ENCODE assay signal across 1 cellular context in the genomic region with DNA sequence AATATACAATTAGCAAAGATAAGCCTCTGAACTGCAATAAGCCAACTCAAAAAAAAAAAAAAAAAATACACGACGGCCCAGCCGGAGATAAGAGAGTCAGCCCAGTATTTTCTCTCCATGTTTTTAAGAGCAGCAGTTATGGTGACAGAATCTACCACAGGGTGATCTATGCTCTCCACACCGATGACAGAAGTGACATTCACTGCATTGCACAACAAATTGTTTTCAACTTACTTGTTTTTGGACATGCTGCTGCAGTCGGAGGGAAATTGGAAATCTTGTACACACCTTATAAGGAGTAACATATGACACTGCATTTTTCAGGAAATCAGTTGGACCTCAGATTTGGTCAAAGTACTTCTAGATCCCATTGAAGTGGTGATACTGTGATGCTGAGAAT.
TF ChIP-seq lines count a peak whose summit lies in the region.

No MANE protein-coding gene starts in this region.

TF ChIP-seq in HepG2, 621 proteins besides CTCF, POLR2A, EP300 and RAD21 (continued from another document and continues in another):
- TF ChIP-seq, protein P1, sequence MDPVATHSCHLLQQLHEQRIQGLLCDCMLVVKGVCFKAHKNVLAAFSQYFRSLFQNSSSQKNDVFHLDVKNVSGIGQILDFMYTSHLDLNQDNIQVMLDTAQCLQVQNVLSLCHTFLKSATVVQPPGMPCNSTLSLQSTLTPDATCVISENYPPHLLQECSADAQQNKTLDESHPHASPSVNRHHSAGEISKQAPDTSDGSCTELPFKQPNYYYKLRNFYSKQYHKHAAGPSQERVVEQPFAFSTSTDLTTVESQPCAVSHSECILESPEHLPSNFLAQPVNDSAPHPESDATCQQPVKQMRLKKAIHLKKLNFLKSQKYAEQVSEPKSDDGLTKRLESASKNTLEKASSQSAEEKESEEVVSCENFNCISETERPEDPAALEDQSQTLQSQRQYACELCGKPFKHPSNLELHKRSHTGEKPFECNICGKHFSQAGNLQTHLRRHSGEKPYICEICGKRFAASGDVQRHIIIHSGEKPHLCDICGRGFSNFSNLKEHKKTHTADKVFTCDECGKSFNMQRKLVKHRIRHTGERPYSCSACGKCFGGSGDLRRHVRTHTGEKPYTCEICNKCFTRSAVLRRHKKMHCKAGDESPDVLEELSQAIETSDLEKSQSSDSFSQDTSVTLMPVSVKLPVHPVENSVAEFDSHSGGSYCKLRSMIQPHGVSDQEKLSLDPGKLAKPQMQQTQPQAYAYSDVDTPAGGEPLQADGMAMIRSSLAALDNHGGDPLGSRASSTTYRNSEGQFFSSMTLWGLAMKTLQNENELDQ (CRISPR knock-in tag; IDR thresholded peaks at IDR 0.05; ENCODE audit: borderline replicate concordance) = no peak
- no peak for TF ChIP-seq ZC3H13 (CRISPR knock-in tag; IDR thresholded peaks at IDR 0.05)
- TF ChIP-seq ZNF260 (CRISPR knock-in tag; IDR thresholded peaks at IDR 0.05; ENCODE audit: borderline replicate concordance, low read depth) = no peak
- TF ChIP-seq, protein P2, sequence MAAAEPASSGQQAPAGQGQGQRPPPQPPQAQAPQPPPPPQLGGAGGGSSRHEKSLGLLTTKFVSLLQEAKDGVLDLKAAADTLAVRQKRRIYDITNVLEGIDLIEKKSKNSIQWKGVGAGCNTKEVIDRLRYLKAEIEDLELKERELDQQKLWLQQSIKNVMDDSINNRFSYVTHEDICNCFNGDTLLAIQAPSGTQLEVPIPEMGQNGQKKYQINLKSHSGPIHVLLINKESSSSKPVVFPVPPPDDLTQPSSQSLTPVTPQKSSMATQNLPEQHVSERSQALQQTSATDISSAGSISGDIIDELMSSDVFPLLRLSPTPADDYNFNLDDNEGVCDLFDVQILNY (CRISPR knock-in tag; conservative IDR thresholded peaks at IDR 0.05) = no peak
- TF ChIP-seq MIXL1 (CRISPR knock-in tag; IDR thresholded peaks at IDR 0.05) = no peak; the same call in 1 of the 2 replicates
- TF ChIP-seq ZKSCAN5 (CRISPR knock-in tag; IDR thresholded peaks at IDR 0.05) = no peak
- TF ChIP-seq ATF7 (IDR thresholded peaks at IDR 0.05) = no peak
- TF ChIP-seq ATF7 (CRISPR knock-in tag; IDR thresholded peaks at IDR 0.05) = no peak
- TF ChIP-seq, protein P3, sequence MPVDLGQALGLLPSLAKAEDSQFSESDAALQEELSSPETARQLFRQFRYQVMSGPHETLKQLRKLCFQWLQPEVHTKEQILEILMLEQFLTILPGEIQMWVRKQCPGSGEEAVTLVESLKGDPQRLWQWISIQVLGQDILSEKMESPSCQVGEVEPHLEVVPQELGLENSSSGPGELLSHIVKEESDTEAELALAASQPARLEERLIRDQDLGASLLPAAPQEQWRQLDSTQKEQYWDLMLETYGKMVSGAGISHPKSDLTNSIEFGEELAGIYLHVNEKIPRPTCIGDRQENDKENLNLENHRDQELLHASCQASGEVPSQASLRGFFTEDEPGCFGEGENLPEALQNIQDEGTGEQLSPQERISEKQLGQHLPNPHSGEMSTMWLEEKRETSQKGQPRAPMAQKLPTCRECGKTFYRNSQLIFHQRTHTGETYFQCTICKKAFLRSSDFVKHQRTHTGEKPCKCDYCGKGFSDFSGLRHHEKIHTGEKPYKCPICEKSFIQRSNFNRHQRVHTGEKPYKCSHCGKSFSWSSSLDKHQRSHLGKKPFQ (CRISPR knock-in tag; IDR thresholded peaks at IDR 0.05; ENCODE audit: insufficient replicate concordance) = peak; percentile 58
- TF ChIP-seq TCF7L2 (IDR thresholded peaks at IDR 0.05; ENCODE audit: low read depth, low read length) = no peak
- TF ChIP-seq, protein P4, sequence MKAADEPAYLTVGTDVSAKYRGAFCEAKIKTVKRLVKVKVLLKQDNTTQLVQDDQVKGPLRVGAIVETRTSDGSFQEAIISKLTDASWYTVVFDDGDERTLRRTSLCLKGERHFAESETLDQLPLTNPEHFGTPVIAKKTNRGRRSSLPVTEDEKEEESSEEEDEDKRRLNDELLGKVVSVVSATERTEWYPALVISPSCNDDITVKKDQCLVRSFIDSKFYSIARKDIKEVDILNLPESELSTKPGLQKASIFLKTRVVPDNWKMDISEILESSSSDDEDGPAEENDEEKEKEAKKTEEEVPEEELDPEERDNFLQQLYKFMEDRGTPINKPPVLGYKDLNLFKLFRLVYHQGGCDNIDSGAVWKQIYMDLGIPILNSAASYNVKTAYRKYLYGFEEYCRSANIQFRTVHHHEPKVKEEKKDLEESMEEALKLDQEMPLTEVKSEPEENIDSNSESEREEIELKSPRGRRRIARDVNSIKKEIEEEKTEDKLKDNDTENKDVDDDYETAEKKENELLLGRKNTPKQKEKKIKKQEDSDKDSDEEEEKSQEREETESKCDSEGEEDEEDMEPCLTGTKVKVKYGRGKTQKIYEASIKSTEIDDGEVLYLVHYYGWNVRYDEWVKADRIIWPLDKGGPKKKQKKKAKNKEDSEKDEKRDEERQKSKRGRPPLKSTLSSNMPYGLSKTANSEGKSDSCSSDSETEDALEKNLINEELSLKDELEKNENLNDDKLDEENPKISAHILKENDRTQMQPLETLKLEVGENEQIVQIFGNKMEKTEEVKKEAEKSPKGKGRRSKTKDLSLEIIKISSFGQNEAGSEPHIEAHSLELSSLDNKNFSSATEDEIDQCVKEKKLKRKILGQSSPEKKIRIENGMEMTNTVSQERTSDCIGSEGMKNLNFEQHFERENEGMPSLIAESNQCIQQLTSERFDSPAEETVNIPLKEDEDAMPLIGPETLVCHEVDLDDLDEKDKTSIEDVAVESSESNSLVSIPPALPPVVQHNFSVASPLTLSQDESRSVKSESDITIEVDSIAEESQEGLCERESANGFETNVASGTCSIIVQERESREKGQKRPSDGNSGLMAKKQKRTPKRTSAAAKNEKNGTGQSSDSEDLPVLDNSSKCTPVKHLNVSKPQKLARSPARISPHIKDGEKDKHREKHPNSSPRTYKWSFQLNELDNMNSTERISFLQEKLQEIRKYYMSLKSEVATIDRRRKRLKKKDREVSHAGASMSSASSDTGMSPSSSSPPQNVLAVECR (CRISPR knock-in tag; IDR thresholded peaks at IDR 0.05; ENCODE audit: borderline replicate concordance) = peak; percentile 59; the same call in 1 of the 2 replicates
- TF ChIP-seq, protein P5, sequence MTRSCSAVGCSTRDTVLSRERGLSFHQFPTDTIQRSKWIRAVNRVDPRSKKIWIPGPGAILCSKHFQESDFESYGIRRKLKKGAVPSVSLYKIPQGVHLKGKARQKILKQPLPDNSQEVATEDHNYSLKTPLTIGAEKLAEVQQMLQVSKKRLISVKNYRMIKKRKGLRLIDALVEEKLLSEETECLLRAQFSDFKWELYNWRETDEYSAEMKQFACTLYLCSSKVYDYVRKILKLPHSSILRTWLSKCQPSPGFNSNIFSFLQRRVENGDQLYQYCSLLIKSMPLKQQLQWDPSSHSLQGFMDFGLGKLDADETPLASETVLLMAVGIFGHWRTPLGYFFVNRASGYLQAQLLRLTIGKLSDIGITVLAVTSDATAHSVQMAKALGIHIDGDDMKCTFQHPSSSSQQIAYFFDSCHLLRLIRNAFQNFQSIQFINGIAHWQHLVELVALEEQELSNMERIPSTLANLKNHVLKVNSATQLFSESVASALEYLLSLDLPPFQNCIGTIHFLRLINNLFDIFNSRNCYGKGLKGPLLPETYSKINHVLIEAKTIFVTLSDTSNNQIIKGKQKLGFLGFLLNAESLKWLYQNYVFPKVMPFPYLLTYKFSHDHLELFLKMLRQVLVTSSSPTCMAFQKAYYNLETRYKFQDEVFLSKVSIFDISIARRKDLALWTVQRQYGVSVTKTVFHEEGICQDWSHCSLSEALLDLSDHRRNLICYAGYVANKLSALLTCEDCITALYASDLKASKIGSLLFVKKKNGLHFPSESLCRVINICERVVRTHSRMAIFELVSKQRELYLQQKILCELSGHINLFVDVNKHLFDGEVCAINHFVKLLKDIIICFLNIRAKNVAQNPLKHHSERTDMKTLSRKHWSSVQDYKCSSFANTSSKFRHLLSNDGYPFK (CRISPR knock-in tag; IDR thresholded peaks at IDR 0.05; ENCODE audit: borderline replicate concordance) = no peak
- no peak for TF ChIP-seq HOXD1 (CRISPR knock-in tag; IDR thresholded peaks at IDR 0.05)
- TF ChIP-seq ZSCAN25 (CRISPR knock-in tag; IDR thresholded peaks at IDR 0.05) = no peak; the same call in 1 of the 2 replicates
- TF ChIP-seq, protein P6, sequence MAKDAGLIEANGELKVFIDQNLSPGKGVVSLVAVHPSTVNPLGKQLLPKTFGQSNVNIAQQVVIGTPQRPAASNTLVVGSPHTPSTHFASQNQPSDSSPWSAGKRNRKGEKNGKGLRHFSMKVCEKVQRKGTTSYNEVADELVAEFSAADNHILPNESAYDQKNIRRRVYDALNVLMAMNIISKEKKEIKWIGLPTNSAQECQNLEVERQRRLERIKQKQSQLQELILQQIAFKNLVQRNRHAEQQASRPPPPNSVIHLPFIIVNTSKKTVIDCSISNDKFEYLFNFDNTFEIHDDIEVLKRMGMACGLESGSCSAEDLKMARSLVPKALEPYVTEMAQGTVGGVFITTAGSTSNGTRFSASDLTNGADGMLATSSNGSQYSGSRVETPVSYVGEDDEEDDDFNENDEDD (CRISPR knock-in tag; IDR thresholded peaks at IDR 0.05; ENCODE audit: borderline replicate concordance) = peak; percentile 78; the same call in 1 of the 2 replicates
- no peak for TF ChIP-seq SOX6 (IDR thresholded peaks at IDR 0.05)
- peak; percentile 85 for TF ChIP-seq SOX6 (CRISPR knock-in tag; IDR thresholded peaks at IDR 0.05)
- TF ChIP-seq ZNF549 (CRISPR knock-in tag; IDR thresholded peaks at IDR 0.05) = no peak
- no peak for TF ChIP-seq MAF1 (CRISPR knock-in tag; IDR thresholded peaks at IDR 0.05; ENCODE audit: borderline replicate concordance)
- no peak for TF ChIP-seq HNRNPH1 (optimal IDR thresholded peaks at IDR 0.05; ENCODE audit: low read depth, low read length)
- TF ChIP-seq, protein P7, sequence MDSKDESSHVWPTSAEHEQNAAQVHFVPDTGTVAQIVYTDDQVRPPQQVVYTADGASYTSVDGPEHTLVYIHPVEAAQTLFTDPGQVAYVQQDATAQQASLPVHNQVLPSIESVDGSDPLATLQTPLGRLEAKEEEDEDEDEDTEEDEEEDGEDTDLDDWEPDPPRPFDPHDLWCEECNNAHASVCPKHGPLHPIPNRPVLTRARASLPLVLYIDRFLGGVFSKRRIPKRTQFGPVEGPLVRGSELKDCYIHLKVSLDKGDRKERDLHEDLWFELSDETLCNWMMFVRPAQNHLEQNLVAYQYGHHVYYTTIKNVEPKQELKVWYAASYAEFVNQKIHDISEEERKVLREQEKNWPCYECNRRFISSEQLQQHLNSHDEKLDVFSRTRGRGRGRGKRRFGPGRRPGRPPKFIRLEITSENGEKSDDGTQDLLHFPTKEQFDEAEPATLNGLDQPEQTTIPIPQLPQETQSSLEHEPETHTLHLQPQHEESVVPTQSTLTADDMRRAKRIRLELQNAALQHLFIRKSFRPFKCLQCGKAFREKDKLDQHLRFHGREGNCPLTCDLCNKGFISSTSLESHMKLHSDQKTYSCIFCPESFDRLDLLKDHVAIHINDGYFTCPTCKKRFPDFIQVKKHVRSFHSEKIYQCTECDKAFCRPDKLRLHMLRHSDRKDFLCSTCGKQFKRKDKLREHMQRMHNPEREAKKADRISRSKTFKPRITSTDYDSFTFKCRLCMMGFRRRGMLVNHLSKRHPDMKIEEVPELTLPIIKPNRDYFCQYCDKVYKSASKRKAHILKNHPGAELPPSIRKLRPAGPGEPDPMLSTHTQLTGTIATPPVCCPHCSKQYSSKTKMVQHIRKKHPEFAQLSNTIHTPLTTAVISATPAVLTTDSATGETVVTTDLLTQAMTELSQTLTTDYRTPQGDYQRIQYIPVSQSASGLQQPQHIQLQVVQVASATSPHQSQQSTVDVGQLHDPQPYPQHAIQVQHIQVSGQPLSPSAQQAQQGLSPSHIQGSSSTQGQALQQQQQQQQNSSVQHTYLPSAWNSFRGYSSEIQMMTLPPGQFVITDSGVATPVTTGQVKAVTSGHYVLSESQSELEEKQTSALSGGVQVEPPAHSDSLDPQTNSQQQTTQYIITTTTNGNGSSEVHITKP (CRISPR knock-in tag; IDR thresholded peaks at IDR 0.05; ENCODE audit: low read depth) = 0 out of 2 replicates have a peak, but pooled peaks have one; percentile 28
- peak; percentile 64; the same call in 1 of the 2 replicates for TF ChIP-seq ZNF607 (CRISPR knock-in tag; IDR thresholded peaks at IDR 0.05; ENCODE audit: borderline replicate concordance)
- no peak for TF ChIP-seq BHLHE40 (IDR thresholded peaks at IDR 0.05; ENCODE audit: low read length)
- TF ChIP-seq MBD4 (IDR thresholded peaks at IDR 0.05; ENCODE audit: borderline replicate concordance, low read length) = no peak
- TF ChIP-seq ZNF496 (CRISPR knock-in tag; IDR thresholded peaks at IDR 0.05; ENCODE audit: insufficient replicate concordance) = no peak
- no peak for TF ChIP-seq SRY (CRISPR knock-in tag; IDR thresholded peaks at IDR 0.05)
- TF ChIP-seq, protein P8, sequence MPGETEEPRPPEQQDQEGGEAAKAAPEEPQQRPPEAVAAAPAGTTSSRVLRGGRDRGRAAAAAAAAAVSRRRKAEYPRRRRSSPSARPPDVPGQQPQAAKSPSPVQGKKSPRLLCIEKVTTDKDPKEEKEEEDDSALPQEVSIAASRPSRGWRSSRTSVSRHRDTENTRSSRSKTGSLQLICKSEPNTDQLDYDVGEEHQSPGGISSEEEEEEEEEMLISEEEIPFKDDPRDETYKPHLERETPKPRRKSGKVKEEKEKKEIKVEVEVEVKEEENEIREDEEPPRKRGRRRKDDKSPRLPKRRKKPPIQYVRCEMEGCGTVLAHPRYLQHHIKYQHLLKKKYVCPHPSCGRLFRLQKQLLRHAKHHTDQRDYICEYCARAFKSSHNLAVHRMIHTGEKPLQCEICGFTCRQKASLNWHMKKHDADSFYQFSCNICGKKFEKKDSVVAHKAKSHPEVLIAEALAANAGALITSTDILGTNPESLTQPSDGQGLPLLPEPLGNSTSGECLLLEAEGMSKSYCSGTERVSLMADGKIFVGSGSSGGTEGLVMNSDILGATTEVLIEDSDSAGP (CRISPR knock-in tag; IDR thresholded peaks at IDR 0.05; ENCODE audit: borderline replicate concordance) = no peak
- TF ChIP-seq SOX13 (IDR thresholded peaks at IDR 0.05) = no peak; the same call in 1 of the 2 replicates
- TF ChIP-seq SOX13 (CRISPR knock-in tag; conservative IDR thresholded peaks at IDR 0.05 in 1 of 2, IDR thresholded peaks at IDR 0.05 in 1 of 2) = peak in 1 of 2 experiments; percentile 83; a peak in 1 of 4 replicates
